Comparison of ENCODE assay signal across 20 cellular contexts in genomic region chr2:25979006-25979405, GRCh38. TPM values are rescaled to one million over a fixed set of nuclear protein-coding genes. Genes with fewer than 3 reads are reported as not detected.
A peak's percentile ranks its signal among the peaks of the same experiment; 100 is the strongest.
DNase-seq lines count a peak whose midpoint lies in the region; ATAC-seq, FAIRE-seq and TF ChIP-seq lines count a peak whose summit lies in the region.
"Had no signal": no experiment of that assay in that cellular context is flagged by ENCODE, and none has a peak within 500 bp of the region (broad histone marks: within the 10 kb centered on the region; RNA-seq: fewer than 3 reads in every experiment).

No MANE protein-coding gene starts in this region.

- H3K27me3 ChIP-seq in mesenchymal stem cell (ENCODE audit: control insufficient read depth in 1 of 2, insufficient read depth in 1 of 2, low read length in 2 of 2) (no peaks in the 10 kb centered on the region), thoracic aorta (replicated peaks; ENCODE audit: insufficient read depth) (no peaks in the 10 kb centered on the region)
- H3K27me3 ChIP-seq: ovary, tibial nerve had no signal

- H3K4ac ChIP-seq in mesenchymal stem cell (ENCODE audit: low read depth in 1 of 2, low read length in 2 of 2) = no peak overlapping the region

- H2BK120ac ChIP-seq in mesenchymal stem cell (ENCODE audit: low read depth, low read length) = no peak overlapping the region

- H3K9me3 Mint-ChIP-seq in HFFc6 = no peaks in the 10 kb centered on the region
- H3K9me3 Mint-ChIP-seq in chondrocyte (ENCODE audit: low read depth) = no peaks in the 10 kb centered on the region
- H3K9me3 Mint-ChIP-seq: activated naive CD8-positive, alpha-beta T cell treated with anti-CD3 and anti-CD28 coated beads, Interleukin-2, amount 50 U/mL, for 24 hours; activated T-helper 1 cell treated with anti-CD3 and anti-CD28 coated beads, Interleukin-12 subunit alpha, Interleukin-12 subunit beta, Interleukin-2, Interleukin-4 antibody, amounts not matched to agents 30 ng/mL and 10 ng/mL and 1 ng/mL, durations not matched to agents 14 hours and 24 hours and 36 hours; CD4-positive, alpha-beta memory T cell; central memory CD8-positive, alpha-beta T cell had no signal

- H3K27ac Mint-ChIP-seq in HFFc6 = peak overlapping the region; percentile 34
- peak overlapping the region; percentile 22 for H3K27ac Mint-ChIP-seq in chondrocyte (ENCODE audit: unreplicated experiment)
- H3K27ac Mint-ChIP-seq: activated CD8-positive, alpha-beta T cell treated with anti-CD3 and anti-CD28 coated beads, Interleukin-2, amount 10 ng/mL, durations not matched to agents 7 days and 5 days; activated naive CD8-positive, alpha-beta T cell treated with anti-CD3 and anti-CD28 coated beads, Interleukin-2, amount 50 U/mL, for 24 hours; activated T-helper 1 cell treated with anti-CD3 and anti-CD28 coated beads, Interleukin-12 subunit alpha, Interleukin-12 subunit beta, Interleukin-2, Interleukin-4 antibody, amounts not matched to agents 30 ng/mL and 10 ng/mL and 1 ng/mL, durations not matched to agents 14 hours and 24 hours and 36 hours had no signal

- H3K9ac ChIP-seq in mesenchymal stem cell (ENCODE audit: low read length) = no peak overlapping the region

- H3K36me3 Mint-ChIP-seq in HFFc6 (ENCODE audit: low read depth) (no peaks in the 10 kb centered on the region; the same call in 1 of the 2 replicates), chondrocyte (ENCODE audit: low read depth) (peaks cover 4% of the 10 kb centered on the region)
- H3K36me3 Mint-ChIP-seq: CD4-positive, alpha-beta memory T cell had no signal

- no peak for FAIRE-seq in urothelium cell line (lab: Jason Lieb, UNC)
- FAIRE-seq: islet of Langerhans had no signal

- ATAC-seq in thoracic aorta (ENCODE audit: insufficient number of reproducible peaks, low FRiP score, low read depth) = no peak
- ATAC-seq: activated CD8-positive, alpha-beta T cell treated with anti-CD3 and anti-CD28 coated beads, Interleukin-2, amount 10 ng/mL, durations not matched to agents 7 days and 5 days; activated naive CD8-positive, alpha-beta T cell treated with anti-CD3 and anti-CD28 coated beads, Interleukin-2, amount 50 U/mL, for 24 hours had no signal

- no peak overlapping the region for H2BK12ac ChIP-seq in mesenchymal stem cell (ENCODE audit: low read length in 2 of 2)

- no peak overlapping the region for H2AK5ac ChIP-seq in mesenchymal stem cell (ENCODE audit: low read length, severe bottlenecking)

- H4K91ac ChIP-seq in mesenchymal stem cell (ENCODE audit: low read length) = no peak overlapping the region

- 80% methylated on average over 1 of the region's 3 CpGs for WGBS in mesenchymal stem cell

- H3K4me1 Mint-ChIP-seq in HFFc6 (ENCODE audit: low read depth) (peaks cover 47% of the 10 kb centered on the region), chondrocyte (ENCODE audit: low read depth) (peaks cover 54% of the 10 kb centered on the region)

- H3K9me3 ChIP-seq in mesenchymal stem cell (ENCODE audit: control insufficient read depth, low read length) (no peaks in the 10 kb centered on the region), thoracic aorta (no peaks in the 10 kb centered on the region)
- H3K9me3 ChIP-seq: ovary, tibial nerve had no signal

- peak overlapping the region; percentile 51 for H3K4me2 ChIP-seq in mesenchymal stem cell (ENCODE audit: low read length, poor library complexity, severe bottlenecking)

- H3K4me1 ChIP-seq in mesenchymal stem cell (ENCODE audit: control insufficient read depth, insufficient read depth, low read depth, low read length) (peaks cover 47% of the 10 kb centered on the region), thoracic aorta (ENCODE audit: control insufficient read depth in 1 of 2, low read depth in 2 of 2) (peaks cover 15 to 50% of the 10 kb centered on the region in 2 donors)

- H2AFZ ChIP-seq in mesenchymal stem cell (ENCODE audit: low read depth, low read length) = no peak overlapping the region

- peak overlapping the region; percentile 51 for H3K27ac ChIP-seq in mesenchymal stem cell (ENCODE audit: low read length, poor library complexity, severe bottlenecking)
- no peak overlapping the region for H3K27ac ChIP-seq in thoracic aorta
- H3K27ac ChIP-seq: ovary, WERI-Rb-1 had no signal

- H2BK5ac ChIP-seq in mesenchymal stem cell (ENCODE audit: low read depth, low read length, poor library complexity, severe bottlenecking) = no peak overlapping the region

- H3K79me1 ChIP-seq in mesenchymal stem cell (replicated peaks; ENCODE audit: low read length, poor library complexity, severe bottlenecking) = peaks cover 16% of the 10 kb centered on the region

- H3K36me3 ChIP-seq in mesenchymal stem cell (ENCODE audit: control insufficient read depth in 1 of 2, insufficient read depth in 2 of 2, low read depth in 1 of 2, low read length in 2 of 2) (peaks cover 16 to 17% of the 10 kb centered on the region in 2 experiments), thoracic aorta (no peaks in the 10 kb centered on the region)
- H3K36me3 ChIP-seq: ovary had no signal

- no peak for TF ChIP-seq CTCF in HFFc6 (IDR thresholded peaks at IDR 0.05)
- TF ChIP-seq CTCF in chondrocyte (IDR thresholded peaks at IDR 0.05) = no peak
- TF ChIP-seq CTCF in thoracic aorta (IDR thresholded peaks at IDR 0.05) = no peak

- H2BK15ac ChIP-seq in mesenchymal stem cell (ENCODE audit: low read depth, poor library complexity, severe bottlenecking) = no peak overlapping the region

- no peak for DNase-seq in HFFc6
- no peak for DNase-seq in chondrocyte (ENCODE audit: low spot score)
- DNase-seq in mesenchymal stem cell = no peak
- DNase-seq in thoracic aorta (ENCODE audit: low spot score) = no peak
- DNase-seq in globus pallidus (ENCODE audit: low spot score) = no peak
- no peak for DNase-seq in urothelium cell line (ENCODE audit: low spot score)
- no peak for DNase-seq in NCI-H446 treated with DMSO at 0.1 percent for 48 hours (lab: John Stamatoyannopoulos, UW)
- DNase-seq: activated CD8-positive, alpha-beta T cell treated with anti-CD3 and anti-CD28 coated beads, Interleukin-2, amount 10 ng/mL, durations not matched to agents 7 days and 5 days; activated naive CD8-positive, alpha-beta T cell treated with anti-CD3 and anti-CD28 coated beads, Interleukin-2, amount 50 U/mL, for 24 hours; CD4-positive, alpha-beta memory T cell; DMS79 treated with DMSO at 0.1 percent for 48 hours; KBM-7; NCI-H1105; NCI-H82; ovary; WERI-Rb-1 had no signal

- no peak overlapping the region for H3K23ac ChIP-seq in mesenchymal stem cell (ENCODE audit: low read length in 2 of 2)

- H3K4me3 ChIP-seq in mesenchymal stem cell (ENCODE audit: insufficient read depth in 1 of 2, low read depth in 1 of 2, low read length in 2 of 2) (peak overlapping the region in 1 of 2 experiments; percentile 19), thoracic aorta (peak overlapping the region; percentile 6)
- H3K4me3 ChIP-seq: ovary had no signal

- H3K4me3 Mint-ChIP-seq in HFFc6 (peak overlapping the region; percentile 46), chondrocyte (ENCODE audit: unreplicated experiment) (peak overlapping the region; percentile 45)
- H3K4me3 Mint-ChIP-seq: activated CD8-positive, alpha-beta T cell treated with anti-CD3 and anti-CD28 coated beads, Interleukin-2, amount 10 ng/mL, durations not matched to agents 7 days and 5 days; activated naive CD8-positive, alpha-beta T cell treated with anti-CD3 and anti-CD28 coated beads, Interleukin-2, amount 50 U/mL, for 24 hours; activated T-helper 1 cell treated with anti-CD3 and anti-CD28 coated beads, Interleukin-12 subunit alpha, Interleukin-12 subunit beta, Interleukin-2, Interleukin-4 antibody, amounts not matched to agents 30 ng/mL and 10 ng/mL and 1 ng/mL, durations not matched to agents 14 hours and 24 hours and 36 hours had no signal

- no peak overlapping the region for H4K8ac ChIP-seq in mesenchymal stem cell (ENCODE audit: low read length)

- no peaks in the 10 kb centered on the region; the same call in 1 of the 2 replicates for H3K27me3 Mint-ChIP-seq in HFFc6 (ENCODE audit: insufficient read depth)
- H3K27me3 Mint-ChIP-seq in chondrocyte (ENCODE audit: low read depth) = no peaks in the 10 kb centered on the region
- H3K27me3 Mint-ChIP-seq: activated naive CD8-positive, alpha-beta T cell treated with anti-CD3 and anti-CD28 coated beads, Interleukin-2, amount 50 U/mL, for 24 hours; CD4-positive, alpha-beta memory T cell; central memory CD8-positive, alpha-beta T cell had no signal

- no peak overlapping the region for H3K18ac ChIP-seq in mesenchymal stem cell (ENCODE audit: low read depth in 1 of 2, low read length in 2 of 2)

- H3K14ac ChIP-seq in mesenchymal stem cell (ENCODE audit: low read length in 2 of 2) = no peak overlapping the region

RNA-seq across cellular contexts. Expression of gene KIF3C, which starts 3.3 kb away (rescaled TPM):
- 10 to 100 TPM; 18.0 to 21.1 (median 19.7) TPM for total RNA-seq in HFFc6 (2021; fragmentation: NEBNext Ultra II Directional; extraction: Animal tissue kit (Norgen Biotek cat#: 25700))
- total RNA-seq in chondrocyte (34.4 to 38.6 TPM (median 37.3 TPM) in 3 replicates), thoracic aorta (10 to 100 TPM in 1 of 2 donors, 1 to 10 TPM in 1; 8.7 to 18.8 TPM)
- 16.9 TPM for polyA plus RNA-seq in mesenchymal stem cell (2013, experiment 1 of 2)
- polyA plus RNA-seq in mesenchymal stem cell (2013, experiment 2 of 2) = 15.9 TPM

RNA-seq across cellular contexts. Expression of gene RAB10, which starts 54.9 kb away (rescaled TPM):
- total RNA-seq in HFFc6 (2021; fragmentation: NEBNext Ultra II Directional; extraction: Animal tissue kit (Norgen Biotek cat#: 25700)) = 100 to 1,000 TPM; 133 to 144 (median 136) TPM
- 148 to 162 TPM (median 153 TPM) in 3 replicates for total RNA-seq in chondrocyte
- polyA plus RNA-seq in mesenchymal stem cell (2013, experiment 1 of 2) = 106 TPM
- 107 TPM for polyA plus RNA-seq in mesenchymal stem cell (2013, experiment 2 of 2)
- total RNA-seq in thoracic aorta = 10 to 100 TPM; 73.9 to 80.8 TPM
